18 cellular contexts compared by ENCODE assay signal in genomic region chr11:132005874-132006273, GRCh38.
DNase-seq lines count a peak whose midpoint lies in the region; ATAC-seq and TF ChIP-seq lines count a peak whose summit lies in the region.
"Had no signal": no experiment of that assay in that cellular context is flagged by ENCODE, and none has a peak within 500 bp of the region (broad histone marks: within the 10 kb centered on the region; RNA-seq: fewer than 3 reads in every experiment).

No MANE protein-coding gene starts in this region.

- no peak for TF ChIP-seq RAD21 in neural cell (conservative IDR thresholded peaks at IDR 0.05)

- H3F3A ChIP-seq in Loucy (ENCODE audit: low read depth) (no peaks in the 10 kb centered on the region), neural cell (ENCODE audit: insufficient read depth, low read length, poor library complexity, severe bottlenecking) (peaks cover 6% of the 10 kb centered on the region)

- no peak for ATAC-seq in GM18873 (IDR thresholded peaks at IDR 0.05; ENCODE audit: low FRiP score, unreplicated experiment)
- ATAC-seq: CD8-positive, alpha-beta T cell had no signal

- TF ChIP-seq EP300 in neural cell (conservative IDR thresholded peaks at IDR 0.05; ENCODE audit: poor library complexity, severe bottlenecking), result peak; percentile 51

- H3K36me3 ChIP-seq in BLaER1 treated with 17β-estradiol and CSF1 and Interleukin-3, amounts not matched to agents 10 nM and 100 nM, result no peaks in the 10 kb centered on the region
- H3K36me3 ChIP-seq in Loucy (ENCODE audit: insufficient read depth, low read length) (no peaks in the 10 kb centered on the region), neural cell (ENCODE audit: insufficient read depth, low read length) (no peaks in the 10 kb centered on the region)
- H3K36me3 ChIP-seq: BE2C, BLaER1 had no signal

- no peaks in the 10 kb centered on the region for H4K20me1 ChIP-seq in BLaER1 treated with 17β-estradiol and CSF1 and Interleukin-3, amounts not matched to agents 10 nM and 100 nM
- H4K20me1 ChIP-seq in Loucy (ENCODE audit: insufficient read depth, low read length, poor library complexity, severe bottlenecking) (no peaks in the 10 kb centered on the region), neural cell (ENCODE audit: insufficient read depth) (no peaks in the 10 kb centered on the region)
- H4K20me1 ChIP-seq: BLaER1 had no signal

- no peak overlapping the region for H3K27ac ChIP-seq in BLaER1 treated with 17β-estradiol and CSF1 and Interleukin-3, amounts not matched to agents 10 nM and 100 nM
- peak overlapping the region; percentile 88 for H3K27ac ChIP-seq in neural cell (ENCODE audit: low read length)
- H3K27ac ChIP-seq: BLaER1, C4-2B had no signal

- H3K4me2 ChIP-seq in BLaER1 treated with 17β-estradiol and CSF1 and Interleukin-3, amounts not matched to agents 10 nM and 100 nM, result peak overlapping the region in 6 of 11 experiments; percentile 21 to 79 (median 62); a peak in 8 of 22 replicates
- H3K4me2 ChIP-seq in Loucy (ENCODE audit: low read depth, low read length, poor library complexity, severe bottlenecking) (peak overlapping the region; percentile 57), neural cell (ENCODE audit: low read length) (peak overlapping the region; percentile 29)

- TF ChIP-seq CTCF in Loucy (conservative IDR thresholded peaks at IDR 0.05; ENCODE audit: low read length), result no peak
- no peak for TF ChIP-seq CTCF in neural cell (IDR thresholded peaks at IDR 0.05; ENCODE audit: poor library complexity, severe bottlenecking)

- no peak overlapping the region for H3K9ac ChIP-seq in BLaER1 treated with 17β-estradiol and CSF1 and Interleukin-3, amounts not matched to agents 10 nM and 100 nM
- H3K9ac ChIP-seq in Loucy (ENCODE audit: low read depth, low read length, poor library complexity, severe bottlenecking) (no peak overlapping the region), neural cell (ENCODE audit: low read length) (peak overlapping the region; percentile 58)
- H3K9ac ChIP-seq: BLaER1 had no signal

- H3K9me2 ChIP-seq in Loucy (replicated peaks; ENCODE audit: low read depth, low read length) (no peaks in the 10 kb centered on the region), neural cell (ENCODE audit: insufficient read depth, low read length) (no peaks in the 10 kb centered on the region)

- H3K79me2 ChIP-seq in Loucy (ENCODE audit: insufficient read depth, low read length) (no peaks in the 10 kb centered on the region), neural cell (replicated peaks; ENCODE audit: insufficient read depth, low read length) (no peaks in the 10 kb centered on the region)

- H3K4me1 ChIP-seq in BLaER1 treated with 17β-estradiol and CSF1 and Interleukin-3, amounts not matched to agents 10 nM and 100 nM, result peaks cover 9 to 24% (median 12%) of the 10 kb centered on the region in 10 experiments
- H3K4me1 ChIP-seq in Loucy (ENCODE audit: insufficient read depth, low read length, poor library complexity, severe bottlenecking), result peaks cover 20% of the 10 kb centered on the region
- H3K4me1 ChIP-seq: BE2C, Caco-2 had no signal

- peaks cover 0 to 5% (median 0%) of the 10 kb centered on the region in 11 experiments; a peak in 2 of 22 replicates for H3K9me3 ChIP-seq in BLaER1 treated with 17β-estradiol and CSF1 and Interleukin-3, amounts not matched to agents 10 nM and 100 nM (replicated peaks in 1 of 11)
- no peaks in the 10 kb centered on the region for H3K9me3 ChIP-seq in Loucy (ENCODE audit: insufficient read depth, low read depth, low read length)
- no peaks in the 10 kb centered on the region for H3K9me3 ChIP-seq in neural cell (ENCODE audit: low read length)
- H3K9me3 ChIP-seq: BE2C, BLaER1, Caco-2 had no signal

- no peak overlapping the region for H3K4me3 ChIP-seq in BLaER1 treated with 17β-estradiol and CSF1 and Interleukin-3, amounts not matched to agents 10 nM and 100 nM
- no peak overlapping the region for H3K4me3 ChIP-seq in Loucy (ENCODE audit: low read length, poor library complexity, severe bottlenecking)
- peak overlapping the region; percentile 48 for H3K4me3 ChIP-seq in neural cell (ENCODE audit: low read length)
- H3K4me3 ChIP-seq: BLaER1 had no signal

- DNase-seq in retina, result peak; percentile 46
- no peak for DNase-seq in T-helper 9 cell
- no peak for DNase-seq in HuH-7 (ENCODE audit: low spot score)
- DNase-seq: 8988T; ACHN; BE2C; Caco-2; Calu3; CD4-positive, alpha-beta T cell; CD8-positive, alpha-beta T cell; DMS79 treated with DMSO at 0.1 percent for 48 hours; GF-D8 had no signal

- H3K27me3 ChIP-seq in BLaER1 treated with 17β-estradiol and CSF1 and Interleukin-3, amounts not matched to agents 10 nM and 100 nM, result no peaks in the 10 kb centered on the region
- H3K27me3 ChIP-seq in Loucy (ENCODE audit: insufficient read depth, low read length, poor library complexity, severe bottlenecking), result no peaks in the 10 kb centered on the region
- H3K27me3 ChIP-seq in neural cell (ENCODE audit: insufficient read depth, low read depth, low read length), result no peaks in the 10 kb centered on the region
- H3K27me3 ChIP-seq: BE2C, BLaER1 had no signal

- H2AFZ ChIP-seq in Loucy (ENCODE audit: low read length) (no peak overlapping the region), neural cell (ENCODE audit: low read depth, low read length) (no peak overlapping the region)

TF ChIP-seq in neural cell, 6 proteins besides CTCF, POLR2A, EP300 and RAD21:
- TF ChIP-seq TAF1 (IDR thresholded peaks at IDR 0.05; ENCODE audit: low read depth) (no peak), REST (IDR thresholded peaks at IDR 0.05; ENCODE audit: borderline replicate concordance) (peak; percentile 40), POLR2AphosphoS5 (IDR thresholded peaks at IDR 0.05) (peak; percentile 58), SMC3 (conservative IDR thresholded peaks at IDR 0.05; ENCODE audit: poor library complexity) (no peak)
